9 cellular contexts compared by ENCODE assay signal in genomic region chr19:4328991-4329681, GRCh38. TPM values are rescaled to one million over a fixed set of nuclear protein-coding genes. Genes with fewer than 3 reads are reported as not detected.
DNase-seq lines count a peak whose midpoint lies in the region; TF ChIP-seq lines count a peak whose summit lies in the region.
"Not testable (repeated sequence)": the region's sequence is repeated elsewhere in the genome, so short reads cannot be mapped to it uniquely, and the experiment has no call there.
"Had no signal": no experiment of that assay in that cellular context is flagged by ENCODE, and none has a peak within 500 bp of the region (broad histone marks: within the 10 kb centered on the region; RNA-seq: fewer than 3 reads in every experiment).

No MANE protein-coding gene starts in this region.

- H3K4me1 Mint-ChIP-seq in activated CD4-positive, alpha-beta T cell treated with anti-CD3 and anti-CD28 coated beads, Interleukin-2, amount 10 ng/mL, durations not matched to agents 7 days and 5 days = peaks cover 27% of the 10 kb centered on the region

- not testable (repeated sequence) for H3K27ac ChIP-seq in ascending aorta; mesodermal cell (ENCODE audit: low read depth, low read length, severe bottlenecking); skeletal muscle tissue (ENCODE audit: low read depth, low read length)
- H3K27ac ChIP-seq in tibial artery = peak overlapping the region in 1 of 2 donors; percentile 34

- TF ChIP-seq CTCF in ascending aorta (IDR thresholded peaks at IDR 0.05); fibroblast of pulmonary artery (IDR thresholded peaks at IDR 0.05; ENCODE audit: low read length, missing control alignments); tibial artery (IDR thresholded peaks at IDR 0.05): not testable (repeated sequence)

- not testable (repeated sequence) for H3K27me3 ChIP-seq in ascending aorta
- H3K27me3 ChIP-seq in skeletal muscle tissue (ENCODE audit: control insufficient read depth in 3 of 3, insufficient read depth in 3 of 3, low read length in 3 of 3) = peaks cover 5 to 25% (median 22%) of the 10 kb centered on the region in 3 donors
- H3K27me3 ChIP-seq in tibial artery = peaks cover 0 to 47% of the 10 kb centered on the region in 2 donors

- H3K27me3 Mint-ChIP-seq in activated CD4-positive, alpha-beta T cell treated with anti-CD3 and anti-CD28 coated beads, Interleukin-2, amount 10 ng/mL, durations not matched to agents 7 days and 5 days = not testable (repeated sequence)

- CTCF ChIA-PET in activated CD4-positive, alpha-beta T cell treated with anti-CD3 and anti-CD28 coated beads, Interleukin-2, amount 10 ng/mL, durations not matched to agents 7 days and 5 days (lab: Charles Lee) = interaction anchor here (4.0 kb wide), 1 partner anchor 13 kb away, joined by 16 read pairs; the partner anchor contains the start of gene MPND

- H3K4me3 ChIP-seq in ascending aorta (peak overlapping the region; percentile 50 to 66), fibroblast of pulmonary artery (replicated peaks; ENCODE audit: low read depth, low read length) (peak overlapping the region; percentile 60), mesodermal cell (ENCODE audit: extremely low read depth, insufficient read depth, low read length, poor library complexity, severe bottlenecking) (peak overlapping the region; percentile 34), skeletal muscle tissue (ENCODE audit: low read length in 3 of 3) (peak overlapping the region; percentile 43 to 65 (median 51)), tibial artery (peak overlapping the region; percentile 30 to 45)

- POLR2A ChIA-PET in activated CD4-positive, alpha-beta T cell treated with anti-CD3 and anti-CD28 coated beads, Interleukin-2, amount 10 ng/mL, durations not matched to agents 7 days and 5 days (lab: Charles Lee) = not testable (repeated sequence)

- not testable (repeated sequence) for H3K9me3 Mint-ChIP-seq in activated CD4-positive, alpha-beta T cell treated with anti-CD3 and anti-CD28 coated beads, Interleukin-2, amount 10 ng/mL, durations not matched to agents 7 days and 5 days

- not testable (repeated sequence) for H3K36me3 Mint-ChIP-seq in activated CD4-positive, alpha-beta T cell treated with anti-CD3 and anti-CD28 coated beads, Interleukin-2, amount 10 ng/mL, durations not matched to agents 7 days and 5 days (ENCODE audit: low read depth)

- peak overlapping the region; percentile 83 for H3K4me3 Mint-ChIP-seq in activated CD4-positive, alpha-beta T cell treated with anti-CD3 and anti-CD28 coated beads, Interleukin-2, amount 10 ng/mL, durations not matched to agents 7 days and 5 days

- H3K4me1 ChIP-seq in ascending aorta; mesodermal cell (ENCODE audit: control insufficient read depth, insufficient read depth, low read length, poor library complexity, severe bottlenecking): not testable (repeated sequence)
- H3K4me1 ChIP-seq in skeletal muscle tissue (ENCODE audit: control insufficient read depth in 3 of 3, insufficient read depth in 3 of 3, low read length in 3 of 3) (peaks cover 8 to 18% (median 16%) of the 10 kb centered on the region in 3 donors), tibial artery (peaks cover 0 to 26% (median 19%) of the 10 kb centered on the region in 4 donors)

- not testable (repeated sequence) for H3K9me3 ChIP-seq in ascending aorta; mesodermal cell (ENCODE audit: control insufficient read depth, low read length); skeletal muscle tissue (ENCODE audit: control insufficient read depth in 3 of 3, low read length in 3 of 3); tibial artery

- WGBS in mesodermal cell (ENCODE audit: insufficient coverage in 2 of 2), 2 experiments = 90 to 94% methylated on average over 20 to 23 of the region's 35 CpGs

- peak overlapping the region; percentile 95 for H3K27ac Mint-ChIP-seq in activated CD4-positive, alpha-beta T cell treated with anti-CD3 and anti-CD28 coated beads, Interleukin-2, amount 10 ng/mL, durations not matched to agents 7 days and 5 days

- H3K36me3 ChIP-seq in ascending aorta; mesodermal cell (ENCODE audit: control insufficient read depth, insufficient read depth, low read length); skeletal muscle tissue (ENCODE audit: control insufficient read depth in 3 of 3, insufficient read depth in 3 of 3, low read length in 3 of 3): not testable (repeated sequence)
- H3K36me3 ChIP-seq in tibial artery = peaks cover 0 to 12% (median 0%) of the 10 kb centered on the region in 3 donors

- intact Hi-C loops in ascending aorta (cut with DNase I) = loop anchor here (1.0 kb wide), 2 partner anchors 14 to 73 kb away; partner anchors contain the start of genes CHAF1A and MPND
- intact Hi-C loops in tibial artery (cut with DNase I; ENCODE audit: low total_unique reads) = not testable (repeated sequence)

- H3K9ac ChIP-seq in skeletal muscle tissue (ENCODE audit: low read depth in 1 of 3, low read length in 3 of 3) = not testable (repeated sequence)

- DNase-seq in ELF-1 (ENCODE audit: low read depth, low spot score) (peak; percentile 91), NAMALWA (ENCODE audit: low spot score) (peak; percentile 39)
- peak; percentile 38 for DNase-seq in activated CD4-positive, alpha-beta T cell treated with anti-CD3 and anti-CD28 coated beads, Interleukin-2, amount 10 ng/mL, durations not matched to agents 7 days and 5 days
- DNase-seq in ascending aorta (ENCODE audit: low spot score in 2 of 2); fibroblast of pulmonary artery (ENCODE audit: low read depth); tibial artery: not testable (repeated sequence)

RNA-seq across cellular contexts. Expression of gene STAP2, which starts 9.5 kb away (rescaled TPM):
- total RNA-seq in activated CD4-positive, alpha-beta T cell treated with anti-CD3 and anti-CD28 coated beads, Interleukin-2, amount 10 ng/mL, durations not matched to agents 7 days and 5 days = 10 to 100 TPM; 10.4 to 11.9 TPM
- total RNA-seq in ascending aorta = 6.6 TPM
- 15.7 TPM for polyA plus RNA-seq in mesodermal cell (2013, experiment 1 of 2)
- 12.8 TPM for polyA plus RNA-seq in mesodermal cell (2013, experiment 2 of 2)
- 5.2 TPM for total RNA-seq in skeletal muscle tissue

RNA-seq across cellular contexts. Expression of gene MPND, which starts 14.2 kb away (rescaled TPM):
- 10 to 100 TPM; 21.2 to 28.1 TPM for total RNA-seq in activated CD4-positive, alpha-beta T cell treated with anti-CD3 and anti-CD28 coated beads, Interleukin-2, amount 10 ng/mL, durations not matched to agents 7 days and 5 days
- 21.9 TPM for total RNA-seq in ascending aorta
- 18.6 TPM for polyA plus RNA-seq in mesodermal cell (2013, experiment 1 of 2)
- polyA plus RNA-seq in mesodermal cell (2013, experiment 2 of 2) = 16.3 TPM
- 5.7 TPM for total RNA-seq in skeletal muscle tissue

RNA-seq across cellular contexts. Expression of gene FSD1, which starts 24.7 kb away (rescaled TPM):
- total RNA-seq in activated CD4-positive, alpha-beta T cell treated with anti-CD3 and anti-CD28 coated beads, Interleukin-2, amount 10 ng/mL, durations not matched to agents 7 days and 5 days = 10 to 100 TPM; 12.7 to 17.2 TPM
- total RNA-seq in ascending aorta (not detected), skeletal muscle tissue (not detected)
- polyA plus RNA-seq in mesodermal cell (2013, experiment 1 of 2) = 45.7 TPM
- 36.6 TPM for polyA plus RNA-seq in mesodermal cell (2013, experiment 2 of 2)
- total RNA-seq: left ventricle myocardium superior had no signal

RNA-seq across cellular contexts. Expression of gene TMIGD2, which starts 26.9 kb away (rescaled TPM):
- total RNA-seq in activated CD4-positive, alpha-beta T cell treated with anti-CD3 and anti-CD28 coated beads, Interleukin-2, amount 10 ng/mL, durations not matched to agents 7 days and 5 days = 10 to 100 TPM; 45.4 to 48.7 TPM
- total RNA-seq in ascending aorta (not detected), skeletal muscle tissue (0.52 TPM)
- polyA plus RNA-seq in mesodermal cell (2013, experiment 1 of 2) = 0.88 TPM
- 1.4 TPM for polyA plus RNA-seq in mesodermal cell (2013, experiment 2 of 2)
- total RNA-seq: left ventricle myocardium superior had no signal

RNA-seq across cellular contexts. Expression of gene SHD, which starts 50.1 kb away (rescaled TPM):
- not detected for total RNA-seq in activated CD4-positive, alpha-beta T cell treated with anti-CD3 and anti-CD28 coated beads, Interleukin-2, amount 10 ng/mL, durations not matched to agents 7 days and 5 days
- total RNA-seq in ascending aorta = not detected
- polyA plus RNA-seq in mesodermal cell (2013, experiment 1 of 2) = 9.8 TPM
- 8.7 TPM for polyA plus RNA-seq in mesodermal cell (2013, experiment 2 of 2)
- 24.5 TPM for total RNA-seq in skeletal muscle tissue
- total RNA-seq: left ventricle myocardium superior had no signal

Comparison
In these comparisons a context has a peak if more than half of its experiments do, and no peak if none do; other contexts are left out.
1. RNA of gene FSD1, which starts 24.7 kb away (total RNA-seq): 12.7 to 17.2 TPM in activated CD4-positive, alpha-beta T cell treated with anti-CD3 and anti-CD28 coated beads, Interleukin-2, amount 10 ng/mL, durations not matched to agents 7 days and 5 days; not detected in ascending aorta (single experiment) and not detected in skeletal muscle tissue (single experiment); every median in the first group is over 10 times any median in the second.
2. Peak in every context shown above with its lines, with median percentiles within 50 percentile points of each other: H3K4me3 ChIP-seq.